In the genomic region with DNA sequence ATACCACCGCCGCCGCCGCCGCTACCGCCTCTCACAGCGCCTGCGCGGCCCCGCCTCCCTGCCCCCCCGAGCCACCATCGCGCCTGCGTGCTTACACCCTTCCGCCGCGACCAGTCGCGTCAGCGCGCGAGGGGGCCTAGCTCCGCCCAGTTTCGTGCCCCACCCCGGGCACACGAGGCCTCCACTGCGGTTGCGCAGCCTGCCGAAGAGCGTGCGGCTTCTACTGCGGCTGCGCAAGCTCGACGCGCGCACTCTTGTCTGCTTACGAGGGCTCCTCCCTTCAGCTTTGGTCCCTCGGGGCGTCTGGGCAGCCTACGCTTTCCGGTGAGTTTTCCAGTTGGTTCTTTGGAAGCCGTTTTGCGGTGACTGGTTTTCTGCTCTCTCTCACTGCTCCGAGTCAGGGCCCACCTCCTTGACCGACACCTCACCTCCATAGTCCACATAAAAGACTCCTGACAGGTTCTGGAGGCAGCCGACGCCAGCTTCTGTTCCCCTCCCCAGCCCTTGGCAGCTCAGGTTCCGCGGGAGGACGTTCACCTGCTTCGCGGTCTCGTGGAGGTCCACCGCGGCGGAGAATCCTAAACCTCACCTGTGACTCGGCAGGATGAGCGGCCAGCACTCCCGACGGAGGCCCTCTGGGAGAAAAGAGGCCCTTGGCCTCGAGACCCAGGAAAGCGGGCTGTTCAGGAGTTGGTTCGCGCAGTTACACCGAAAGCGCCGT, we compare ENCODE assay signal across 1 cellular context.
A peak's percentile ranks its signal among the peaks of the same experiment; 100 is the strongest.
TF ChIP-seq lines count a peak whose summit lies in the region.

Gene PITPNB (minus strand): TSS at position 35 of the 721 bp plus-strand sequence. CDS start 65 bp downstream, outside the sequence.

TF ChIP-seq in HepG2, 621 proteins besides CTCF, POLR2A, EP300 and RAD21 (continued from another document and continues in another):
- no peak for TF ChIP-seq RERE (CRISPR knock-in tag; IDR thresholded peaks at IDR 0.05; ENCODE audit: low read depth)
- peak; percentile 78; the same call in 1 of the 2 replicates for TF ChIP-seq MYC (CRISPR knock-in tag; IDR thresholded peaks at IDR 0.05; ENCODE audit: borderline replicate concordance)
- TF ChIP-seq RNF219 (CRISPR knock-in tag; IDR thresholded peaks at IDR 0.05), result no peak
- peak; percentile 49; the same call in 1 of the 2 replicates for TF ChIP-seq HNF1B (CRISPR knock-in tag; IDR thresholded peaks at IDR 0.05)
- TF ChIP-seq ZNF549 (CRISPR knock-in tag; IDR thresholded peaks at IDR 0.05), result no peak
- TF ChIP-seq DMAP1 (CRISPR knock-in tag; IDR thresholded peaks at IDR 0.05), result peak; percentile 72; the same call in 1 of the 2 replicates
- TF ChIP-seq ZNF3 (CRISPR knock-in tag; IDR thresholded peaks at IDR 0.05), result no peak
- 0 out of 2 replicates have a peak, but pooled peaks have one; percentile 11 for TF ChIP-seq ARNTL (CRISPR knock-in tag; IDR thresholded peaks at IDR 0.05)
- TF ChIP-seq PREB (CRISPR knock-in tag; IDR thresholded peaks at IDR 0.05), result no peak
- TF ChIP-seq, protein P1, sequence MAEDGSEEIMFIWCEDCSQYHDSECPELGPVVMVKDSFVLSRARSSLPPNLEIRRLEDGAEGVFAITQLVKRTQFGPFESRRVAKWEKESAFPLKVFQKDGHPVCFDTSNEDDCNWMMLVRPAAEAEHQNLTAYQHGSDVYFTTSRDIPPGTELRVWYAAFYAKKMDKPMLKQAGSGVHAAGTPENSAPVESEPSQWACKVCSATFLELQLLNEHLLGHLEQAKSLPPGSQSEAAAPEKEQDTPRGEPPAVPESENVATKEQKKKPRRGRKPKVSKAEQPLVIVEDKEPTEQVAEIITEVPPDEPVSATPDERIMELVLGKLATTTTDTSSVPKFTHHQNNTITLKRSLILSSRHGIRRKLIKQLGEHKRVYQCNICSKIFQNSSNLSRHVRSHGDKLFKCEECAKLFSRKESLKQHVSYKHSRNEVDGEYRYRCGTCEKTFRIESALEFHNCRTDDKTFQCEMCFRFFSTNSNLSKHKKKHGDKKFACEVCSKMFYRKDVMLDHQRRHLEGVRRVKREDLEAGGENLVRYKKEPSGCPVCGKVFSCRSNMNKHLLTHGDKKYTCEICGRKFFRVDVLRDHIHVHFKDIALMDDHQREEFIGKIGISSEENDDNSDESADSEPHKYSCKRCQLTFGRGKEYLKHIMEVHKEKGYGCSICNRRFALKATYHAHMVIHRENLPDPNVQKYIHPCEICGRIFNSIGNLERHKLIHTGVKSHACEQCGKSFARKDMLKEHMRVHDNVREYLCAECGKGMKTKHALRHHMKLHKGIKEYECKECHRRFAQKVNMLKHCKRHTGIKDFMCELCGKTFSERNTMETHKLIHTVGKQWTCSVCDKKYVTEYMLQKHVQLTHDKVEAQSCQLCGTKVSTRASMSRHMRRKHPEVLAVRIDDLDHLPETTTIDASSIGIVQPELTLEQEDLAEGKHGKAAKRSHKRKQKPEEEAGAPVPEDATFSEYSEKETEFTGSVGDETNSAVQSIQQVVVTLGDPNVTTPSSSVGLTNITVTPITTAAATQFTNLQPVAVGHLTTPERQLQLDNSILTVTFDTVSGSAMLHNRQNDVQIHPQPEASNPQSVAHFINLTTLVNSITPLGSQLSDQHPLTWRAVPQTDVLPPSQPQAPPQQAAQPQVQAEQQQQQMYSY (CRISPR knock-in tag; IDR thresholded peaks at IDR 0.05), result no peak
- TF ChIP-seq, protein P2, sequence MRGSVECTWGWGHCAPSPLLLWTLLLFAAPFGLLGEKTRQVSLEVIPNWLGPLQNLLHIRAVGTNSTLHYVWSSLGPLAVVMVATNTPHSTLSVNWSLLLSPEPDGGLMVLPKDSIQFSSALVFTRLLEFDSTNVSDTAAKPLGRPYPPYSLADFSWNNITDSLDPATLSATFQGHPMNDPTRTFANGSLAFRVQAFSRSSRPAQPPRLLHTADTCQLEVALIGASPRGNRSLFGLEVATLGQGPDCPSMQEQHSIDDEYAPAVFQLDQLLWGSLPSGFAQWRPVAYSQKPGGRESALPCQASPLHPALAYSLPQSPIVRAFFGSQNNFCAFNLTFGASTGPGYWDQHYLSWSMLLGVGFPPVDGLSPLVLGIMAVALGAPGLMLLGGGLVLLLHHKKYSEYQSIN (CRISPR knock-in tag; IDR thresholded peaks at IDR 0.05; ENCODE audit: borderline replicate concordance), result no peak
- TF ChIP-seq, protein P3, sequence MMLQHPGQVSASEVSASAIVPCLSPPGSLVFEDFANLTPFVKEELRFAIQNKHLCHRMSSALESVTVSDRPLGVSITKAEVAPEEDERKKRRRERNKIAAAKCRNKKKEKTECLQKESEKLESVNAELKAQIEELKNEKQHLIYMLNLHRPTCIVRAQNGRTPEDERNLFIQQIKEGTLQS (CRISPR knock-in tag; IDR thresholded peaks at IDR 0.05), result no peak
- TF ChIP-seq CBX5 (CRISPR knock-in tag; IDR thresholded peaks at IDR 0.05; ENCODE audit: borderline replicate concordance), result no peak; the same call in 1 of the 2 replicates
- no peak for TF ChIP-seq ZBTB37 (CRISPR knock-in tag; IDR thresholded peaks at IDR 0.05)
- no peak for TF ChIP-seq MAFG (CRISPR knock-in tag; IDR thresholded peaks at IDR 0.05)
- TF ChIP-seq ZNF564 (CRISPR knock-in tag; IDR thresholded peaks at IDR 0.05), result no peak
- TF ChIP-seq MED1 (CRISPR knock-in tag; IDR thresholded peaks at IDR 0.05), result peak; percentile 35; the same call in 1 of the 2 replicates
- TF ChIP-seq ZFP36L2 (CRISPR knock-in tag; IDR thresholded peaks at IDR 0.05), result peak; percentile 72; the same call in 1 of the 2 replicates
- no peak for TF ChIP-seq ATF4 (CRISPR knock-in tag; IDR thresholded peaks at IDR 0.05)
- TF ChIP-seq FIP1L1 (IDR thresholded peaks at IDR 0.05; ENCODE audit: borderline replicate concordance, insufficient read depth, low read depth, low read length), result no peak
- no peak for TF ChIP-seq FOXO4 (CRISPR knock-in tag; conservative IDR thresholded peaks at IDR 0.05)
- no peak for TF ChIP-seq SOX13 (IDR thresholded peaks at IDR 0.05)
- TF ChIP-seq SOX13 (CRISPR knock-in tag; conservative IDR thresholded peaks at IDR 0.05 in 1 of 2, IDR thresholded peaks at IDR 0.05 in 1 of 2), result no peak
- peak; percentile 29; the same call in 1 of the 2 replicates for TF ChIP-seq KLF15 (CRISPR knock-in tag; IDR thresholded peaks at IDR 0.05; ENCODE audit: borderline replicate concordance)
- 0 out of 2 replicates have a peak, but pooled peaks have one; percentile 36 for TF ChIP-seq ZBTB7B (CRISPR knock-in tag; IDR thresholded peaks at IDR 0.05)
- TF ChIP-seq ZNF446 (CRISPR knock-in tag; IDR thresholded peaks at IDR 0.05), result no peak
- TF ChIP-seq ZFYVE20 (CRISPR knock-in tag; IDR thresholded peaks at IDR 0.05; ENCODE audit: borderline replicate concordance, low read depth), result no peak
- 0 out of 2 replicates have a peak, but pooled peaks have one; percentile 7 for TF ChIP-seq ELF1 (CRISPR knock-in tag; IDR thresholded peaks at IDR 0.05)
- 0 out of 2 replicates have a peak, but pooled peaks have one; percentile 68 for TF ChIP-seq ZNF75D (CRISPR knock-in tag; IDR thresholded peaks at IDR 0.05; ENCODE audit: borderline replicate concordance)
- 0 out of 2 replicates have a peak, but pooled peaks have one; percentile 26 for TF ChIP-seq ZNF552 (CRISPR knock-in tag; IDR thresholded peaks at IDR 0.05; ENCODE audit: borderline replicate concordance)
- TF ChIP-seq ZBTB3 (CRISPR knock-in tag; IDR thresholded peaks at IDR 0.05; ENCODE audit: borderline replicate concordance, low read depth), result no peak
